9 cellular contexts compared by ENCODE assay signal in genomic region chr20:49483018-49483705, GRCh38. TPM values are rescaled to one million over a fixed set of nuclear protein-coding genes. Genes with fewer than 3 reads are reported as not detected.
DNase-seq lines count a peak whose midpoint lies in the region; ATAC-seq and TF ChIP-seq lines count a peak whose summit lies in the region.
"Had no signal": no experiment of that assay in that cellular context is flagged by ENCODE, and none has a peak within 500 bp of the region (broad histone marks: within the 10 kb centered on the region; RNA-seq: fewer than 3 reads in every experiment).

No MANE protein-coding gene starts in this region.

- no peak for ATAC-seq in GM18867 (IDR thresholded peaks at IDR 0.05; ENCODE audit: unreplicated experiment)
- ATAC-seq in GM21737 (IDR thresholded peaks at IDR 0.05; ENCODE audit: unreplicated experiment): no peak
- ATAC-seq in GM18907 (IDR thresholded peaks at IDR 0.05; ENCODE audit: unreplicated experiment): no peak

- no peaks in the 10 kb centered on the region for H3K36me3 ChIP-seq in CD4-positive, alpha-beta memory T cell (ENCODE audit: insufficient read depth, low read length)

- H3K27me3 ChIP-seq in CD4-positive, alpha-beta memory T cell (ENCODE audit: insufficient read depth, low read length): peaks cover 21% of the 10 kb centered on the region

- H3K4me1 Mint-ChIP-seq in CD4-positive, alpha-beta memory T cell: peaks cover 4 to 10% (median 7%) of the 10 kb centered on the region in 4 donors
- H3K4me1 Mint-ChIP-seq in progenitor cell of endocrine pancreas (ENCODE audit: low read depth): peaks cover 15% of the 10 kb centered on the region

- intact Hi-C loops in CD4-positive, alpha-beta memory T cell (cut with micrococcal nuclease): no loop called here

- no peak overlapping the region for H3K27ac Mint-ChIP-seq in CD4-positive, alpha-beta memory T cell
- H3K27ac Mint-ChIP-seq in progenitor cell of endocrine pancreas: no peak overlapping the region
- H3K27ac Mint-ChIP-seq: activated B cell treated with CpG ODN at 0.5 μM for 24 hours had no signal

- H3K27me3 Mint-ChIP-seq in CD4-positive, alpha-beta memory T cell: peaks cover 36 to 48% of the 10 kb centered on the region in 2 donors
- peaks cover 54% of the 10 kb centered on the region for H3K27me3 Mint-ChIP-seq in progenitor cell of endocrine pancreas

- H3K27ac ChIP-seq in CD4-positive, alpha-beta memory T cell (ENCODE audit: low read depth, low read length): no peak overlapping the region

- H3K4me3 ChIP-seq in CD4-positive, alpha-beta memory T cell (ENCODE audit: low read length in 2 of 2): no peak overlapping the region
- peak overlapping the region; percentile 28 to 29 for H3K4me3 ChIP-seq in foreskin fibroblast (ENCODE audit: low read depth in 1 of 2, low read length in 2 of 2)

- H3K4me3 Mint-ChIP-seq in CD4-positive, alpha-beta memory T cell: peak overlapping the region in 7 of 8 donors; percentile 35 to 72 (median 51)
- H3K4me3 Mint-ChIP-seq in progenitor cell of endocrine pancreas (ENCODE audit: low read depth): peak overlapping the region; percentile 57

- CTCF ChIA-PET in CD4-positive, alpha-beta memory T cell (lab: Charles Lee; ENCODE audit: partially characterized antibody): interaction anchor here (1.2 to 2.0 kb wide), 4 partner anchors 17 to 152 kb away, joined by 3 to 9 read pairs (median 6); no protein-coding TSS in a partner anchor

- H3K36me3 Mint-ChIP-seq in CD4-positive, alpha-beta memory T cell: no peaks in the 10 kb centered on the region
- H3K36me3 Mint-ChIP-seq in progenitor cell of endocrine pancreas (ENCODE audit: insufficient read depth): no peaks in the 10 kb centered on the region

- no peak for TF ChIP-seq CTCF in foreskin fibroblast (IDR thresholded peaks at IDR 0.05; ENCODE audit: low read depth, low read length)
- TF ChIP-seq CTCF in progenitor cell of endocrine pancreas (IDR thresholded peaks at IDR 0.05; ENCODE audit: unreplicated experiment): no peak

- H3K9me3 ChIP-seq in CD4-positive, alpha-beta memory T cell (ENCODE audit: control insufficient read depth in 1 of 2, low read length in 2 of 2): no peaks in the 10 kb centered on the region

- DNase-seq in CD4-positive, alpha-beta memory T cell: no peak
- DNase-seq in NCI-H82 treated with DMSO at 0.1 percent for 48 hours (lab: John Stamatoyannopoulos, UW; ENCODE audit: unreplicated experiment) (peak; percentile 46), foreskin fibroblast (no peak), progenitor cell of endocrine pancreas (ENCODE audit: low spot score, unreplicated experiment) (no peak), KG1 (lab: John Stamatoyannopoulos, UW) (no peak)

- peaks cover 14% of the 10 kb centered on the region for H3K4me1 ChIP-seq in CD4-positive, alpha-beta memory T cell (ENCODE audit: insufficient read depth, low read length)

- peaks cover 0 to 3% (median 0%) of the 10 kb centered on the region in 8 donors for H3K9me3 Mint-ChIP-seq in CD4-positive, alpha-beta memory T cell
- no peaks in the 10 kb centered on the region for H3K9me3 Mint-ChIP-seq in progenitor cell of endocrine pancreas (ENCODE audit: low read depth)
- H3K9me3 Mint-ChIP-seq: activated B cell treated with CpG ODN at 0.5 μM for 24 hours had no signal

- POLR2A ChIA-PET in CD4-positive, alpha-beta memory T cell (lab: Charles Lee; ENCODE audit: partially characterized antibody): no interaction called here

RNA-seq across cellular contexts. Expression of gene KCNB1, which starts 0.7 kb away (rescaled TPM):
- not detected for total RNA-seq in CD4-positive, alpha-beta memory T cell
- under 1 TPM in 1 of 2 donors, not detected in 1; 0.09 TPM for polyA plus RNA-seq in CD4-positive, alpha-beta memory T cell
- total RNA-seq in progenitor cell of endocrine pancreas: 0.98 and 1.8 TPM in 2 replicates
- total RNA-seq: activated B cell treated with CpG ODN at 0.5 μM for 24 hours had no signal

Comparison
In these comparisons a context has a peak if more than half of its experiments do, and no peak if none do; other contexts are left out.
1. H3K4me3 ChIP-seq: peak in foreskin fibroblast (2 of 2); none in CD4-positive, alpha-beta memory T cell (0 of 2).